Comparison of ENCODE assay signal across 12 cellular contexts in genomic region chr5:35345222-35345621, GRCh38.
DNase-seq lines count a peak whose midpoint lies in the region; ATAC-seq and TF ChIP-seq lines count a peak whose summit lies in the region.
"Had no signal": no experiment of that assay in that cellular context is flagged by ENCODE, and none has a peak within 500 bp of the region (broad histone marks: within the 10 kb centered on the region; RNA-seq: fewer than 3 reads in every experiment).

No MANE protein-coding gene starts in this region.

- intact Hi-C loops in right cardiac atrium (cut with DNase I), result no loop called here

- 66% methylated on average over 1 of the region's 1 CpG for WGBS in right cardiac atrium

- H3K4me3 ChIP-seq in cardiac muscle cell (no peak overlapping the region), right cardiac atrium (ENCODE audit: low read length) (no peak overlapping the region), epithelial cell of proximal tubule (ENCODE audit: low read depth, low read length) (no peak overlapping the region), HAP-1 (no peak overlapping the region)
- H3K4me3 ChIP-seq: uterus had no signal

- in situ Hi-C loops in HAP-1 (cut with MboI; ENCODE audit: low sequenced_read_pairs), result no loop called here

- no peaks in the 10 kb centered on the region for H3K4me1 ChIP-seq in cardiac muscle cell (ENCODE audit: low read depth)
- no peaks in the 10 kb centered on the region for H3K4me1 ChIP-seq in right cardiac atrium (ENCODE audit: control insufficient read depth, insufficient read depth, low read length)
- H3K4me1 ChIP-seq in HAP-1, result no peaks in the 10 kb centered on the region
- H3K4me1 ChIP-seq: uterus had no signal

- no peak for ATAC-seq in right cardiac atrium
- ATAC-seq: stimulated activated naive CD8-positive, alpha-beta T cell treated with anti-CD3 and anti-CD28 coated beads, Interleukin-15, Interleukin-2, amounts not matched to agents 100 U/mL and 50 U/mL, for 24 hours had no signal

- no peak overlapping the region for H3K27ac ChIP-seq in cardiac muscle cell
- H3K27ac ChIP-seq in right cardiac atrium (ENCODE audit: low read length), result no peak overlapping the region
- H3K27ac ChIP-seq: uterus had no signal

- no peaks in the 10 kb centered on the region for H3K36me3 ChIP-seq in cardiac muscle cell
- H3K36me3 ChIP-seq in HAP-1 (replicated peaks), result no peaks in the 10 kb centered on the region
- H3K36me3 ChIP-seq: uterus had no signal

- TF ChIP-seq CTCF in cardiac muscle cell (IDR thresholded peaks at IDR 0.05; ENCODE audit: low read depth, low read length) (peak; percentile 25), epithelial cell of proximal tubule (conservative IDR thresholded peaks at IDR 0.05; ENCODE audit: low read depth, low read length) (peak; percentile 32)

- no peaks in the 10 kb centered on the region for H3K27me3 ChIP-seq in cardiac muscle cell
- H3K27me3 ChIP-seq in right cardiac atrium (ENCODE audit: control insufficient read depth, insufficient read depth), result no peaks in the 10 kb centered on the region
- H3K27me3 ChIP-seq in HAP-1 (ENCODE audit: low read depth), result no peaks in the 10 kb centered on the region
- H3K27me3 ChIP-seq: uterus had no signal

- H3K9me3 ChIP-seq in cardiac muscle cell (ENCODE audit: low read depth) (no peaks in the 10 kb centered on the region), right cardiac atrium (ENCODE audit: control insufficient read depth, low read length) (peaks cover 5% of the 10 kb centered on the region), HAP-1 (no peaks in the 10 kb centered on the region)
- H3K9me3 ChIP-seq: uterus had no signal

- DNase-seq in cardiac muscle cell (ENCODE audit: low read depth in 1 of 2, low spot score in 1 of 2) (peak in 1 of 2 donors; percentile 38), right cardiac atrium (no peak), NCI-H748 (lab: John Stamatoyannopoulos, UW; ENCODE audit: unreplicated experiment) (peak; percentile 58), epithelial cell of proximal tubule (ENCODE audit: low read depth) (no peak), HAP-1 (ENCODE audit: low spot score in 2 of 2) (no peak), NCI-H2029 treated with DMSO at 0.1 percent for 48 hours (lab: John Stamatoyannopoulos, UW) (no peak), ureter (ENCODE audit: low spot score) (no peak)
- DNase-seq in activated CD8-positive, alpha-beta memory T cell treated with anti-CD3 and anti-CD28 coated beads, Interleukin-2, amount 50 U/mL, for 48 hours, result no peak
- DNase-seq: Calu3; nucleus accumbens; stimulated activated naive CD8-positive, alpha-beta T cell treated with anti-CD3 and anti-CD28 coated beads, Interleukin-15, Interleukin-2, amounts not matched to agents 100 U/mL and 50 U/mL, for 24 hours; uterus had no signal
